Comparison of ENCODE assay signal across 11 cellular contexts in genomic region chr12:75759842-75760260, GRCh38.
DNase-seq lines count a peak whose midpoint lies in the region; ATAC-seq and TF ChIP-seq lines count a peak whose summit lies in the region.
"Had no signal": no experiment of that assay in that cellular context is flagged by ENCODE, and none has a peak within 500 bp of the region (broad histone marks: within the 10 kb centered on the region; RNA-seq: fewer than 3 reads in every experiment).

No MANE protein-coding gene starts in this region.

- H2AFZ ChIP-seq in HCT116 (ENCODE audit: low read depth, low read length, poor library complexity, severe bottlenecking) (no peak overlapping the region), SK-N-SH (ENCODE audit: low read depth) (0 out of 2 replicates have a peak overlapping the region, but pooled peaks have one; percentile 18)

- H4K20me1 ChIP-seq in HCT116 (ENCODE audit: insufficient read depth) (no peaks in the 10 kb centered on the region), SK-N-SH (ENCODE audit: insufficient read depth) (no peaks in the 10 kb centered on the region)

- TF ChIP-seq RAD21 in HCT116 (IDR thresholded peaks at IDR 0.05; ENCODE audit: low read depth) = peak; percentile 24
- TF ChIP-seq RAD21 in SK-N-SH (IDR thresholded peaks at IDR 0.05; ENCODE audit: low read length) = no peak

- H3K4me3 ChIP-seq in BJ (ENCODE audit: low read depth, low read length) = no peak overlapping the region
- no peak overlapping the region for H3K4me3 ChIP-seq in HCT116 (replicated peaks in 1 of 2; ENCODE audit: low read depth in 1 of 2, low read length in 2 of 2)
- no peak overlapping the region for H3K4me3 ChIP-seq in SK-N-SH (ENCODE audit: low read depth in 2 of 2, low read length in 1 of 2)
- H3K4me3 ChIP-seq: upper lobe of right lung had no signal

- intact Hi-C loops in HCT116 (cut with micrococcal nuclease) = no loop called here
- intact Hi-C loops in CD4-positive, alpha-beta T cell (cut with DNase I, micrococcal nuclease) = loop anchor here in 1 of 2 experiments (10.0 kb wide), 1 partner anchor 45 kb away; no protein-coding TSS in a partner anchor

- H3K4me2 ChIP-seq in HCT116 (ENCODE audit: low read length) (peak overlapping the region; percentile 36), SK-N-SH (peak overlapping the region; percentile 48; the same call in 1 of the 2 replicates)

- CTCF ChIA-PET in BJ (lab: Yijun Ruan, JAX) (interaction anchor here (1.2 to 1.8 kb wide), 2 partner anchors 9 to 13 kb away, joined by 3 to 8 read pairs; no protein-coding TSS in a partner anchor), HCT116 (lab: Charles Lee) (no interaction called here), SK-N-SH (lab: Yijun Ruan, JAX) (no interaction called here)
- CTCF ChIA-PET in CD4-positive, alpha-beta T cell (lab: Charles Lee) = interaction anchor here (1.5 kb wide), 1 partner anchor 272 kb away, joined by 4 read pairs; the partner anchor contains the start of gene PHLDA1

- no peaks in the 10 kb centered on the region for H3K36me3 Mint-ChIP-seq in CD4-positive, alpha-beta T cell (ENCODE audit: low read depth)

- H3K4me1 Mint-ChIP-seq in CD4-positive, alpha-beta T cell (ENCODE audit: low read depth) = no peaks in the 10 kb centered on the region

- H3K27me3 Mint-ChIP-seq in CD4-positive, alpha-beta T cell = no peaks in the 10 kb centered on the region

- H3K27ac ChIP-seq in HCT116 (ENCODE audit: low read depth, low read length) = peak overlapping the region; percentile 100
- H3K27ac ChIP-seq in SK-N-SH (ENCODE audit: low read depth in 2 of 2, low read length in 1 of 2) = peak overlapping the region; percentile 60 to 83; a peak in 3 of 4 replicates
- no peak overlapping the region for H3K27ac ChIP-seq in CD4-positive, alpha-beta T cell (ENCODE audit: low read depth, low read length)
- H3K27ac ChIP-seq: upper lobe of right lung had no signal

- H3K9me2 ChIP-seq in HCT116 (ENCODE audit: insufficient read depth) = no peaks in the 10 kb centered on the region
- no peaks in the 10 kb centered on the region for H3K9me2 ChIP-seq in SK-N-SH

- H3K4me1 ChIP-seq in HCT116 (ENCODE audit: control insufficient read depth in 1 of 2, insufficient read depth in 2 of 2, low read length in 2 of 2) = peaks cover 76 to 90% of the 10 kb centered on the region in 2 experiments
- H3K4me1 ChIP-seq in SK-N-SH (ENCODE audit: control insufficient read depth in 1 of 2, insufficient read depth in 2 of 2, low read depth in 1 of 2, low read length in 1 of 2) = peaks cover 6 to 12% of the 10 kb centered on the region in 2 experiments; a peak in 3 of 4 replicates
- H3K4me1 ChIP-seq: upper lobe of right lung had no signal

- TF ChIP-seq EP300 in SK-N-SH (IDR thresholded peaks at IDR 0.05; ENCODE audit: borderline replicate concordance in 1 of 2, low read depth in 1 of 2, low read length in 1 of 2) = peak in 1 of 2 experiments; percentile 60; a peak in 2 of 4 replicates

- H3K9me3 ChIP-seq in HCT116 (ENCODE audit: control insufficient read depth in 1 of 2, insufficient read depth in 1 of 2, low read depth in 1 of 2, low read length in 2 of 2) (no peaks in the 10 kb centered on the region), SK-N-SH (no peaks in the 10 kb centered on the region)
- no peaks in the 10 kb centered on the region for H3K9me3 ChIP-seq in CD4-positive, alpha-beta T cell (ENCODE audit: control insufficient read depth, low read length)
- H3K9me3 ChIP-seq: upper lobe of right lung had no signal

- no peak for TF ChIP-seq CTCF in BJ (IDR thresholded peaks at IDR 0.05; ENCODE audit: insufficient read depth, low read depth, low read length)
- TF ChIP-seq CTCF in HCT116 (IDR thresholded peaks at IDR 0.05 in 2 of 3, conservative IDR thresholded peaks at IDR 0.05 in 1 of 3; ENCODE audit: borderline replicate concordance in 1 of 3, insufficient read depth in 1 of 3, low read depth in 2 of 3, low read length in 2 of 3) = no peak
- no peak for TF ChIP-seq CTCF in SK-N-SH (IDR thresholded peaks at IDR 0.05)
- TF ChIP-seq CTCF in CD4-positive, alpha-beta T cell (IDR thresholded peaks at IDR 0.05) = no peak

- DNase-seq in BJ (ENCODE audit: low read depth) (peak; percentile 39), HCT116 (ENCODE audit: low read depth, low spot score) (peak; percentile 76), SK-N-SH (no peak), foreskin melanocyte (peak; percentile 85), NCI-H524 treated with DMSO at 0.1 percent for 48 hours (lab: John Stamatoyannopoulos, UW) (no peak), NCI-H1694 (lab: John Stamatoyannopoulos, UW) (no peak)
- DNase-seq in stimulated activated CD4-positive, alpha-beta T cell treated with anti-CD3 and anti-CD28 coated beads, Interleukin-15, amount 100 ng/mL, for 24 hours = no peak
- DNase-seq in CD4-positive, alpha-beta T cell = no peak
- DNase-seq: activated effector memory CD4-positive, alpha-beta T cell treated with Interleukin-2 at 50 U/mL for 16 hours; NCI-H2029 treated with DMSO at 0.1 percent for 48 hours; upper lobe of right lung had no signal

- peaks cover 12% of the 10 kb centered on the region for H3F3A ChIP-seq in SK-N-SH (replicated peaks; ENCODE audit: insufficient read depth)

- no peak for TF ChIP-seq POLR2A in HCT116 (IDR thresholded peaks at IDR 0.05; ENCODE audit: borderline replicate concordance, extremely low read depth, insufficient read depth, insufficient read length)

- RAD21 ChIA-PET in HCT116 (lab: Charles Lee; ENCODE audit: low non-redundant PET in 1 of 2, low total read pairs in 2 of 2, uncharacterized antibody in 2 of 2, unreplicated experiment in 2 of 2) = interaction anchor here (0.6 to 1.2 kb wide), 3 partner anchors 91 to 139 kb away, joined by 3 read pairs; no protein-coding TSS in a partner anchor

- no peaks in the 10 kb centered on the region for H3K9me3 Mint-ChIP-seq in CD4-positive, alpha-beta T cell

- BruUV-seq in HCT116 (replicated peaks; lab: Mats Ljungman, UMichigan) = no TSS peak

- H3K9ac ChIP-seq in HCT116 (ENCODE audit: low read length) (peak overlapping the region; percentile 56), SK-N-SH (no peak overlapping the region; the same call in 1 of the 2 replicates)

- POLR2A ChIA-PET in BJ (lab: Charles Lee) (interaction anchor here (0.6 kb wide), 1 partner anchor 50 kb away, joined by 3 read pairs; no protein-coding TSS in a partner anchor), HCT116 (lab: Charles Lee) (interaction anchor here (0.6 to 1.5 kb wide), 6 partner anchors 9 to 265 kb away, joined by 3 to 5 read pairs (median 3); no protein-coding TSS in a partner anchor), SK-N-SH (lab: Yijun Ruan, JAX) (no interaction called here)
- POLR2A ChIA-PET in CD4-positive, alpha-beta T cell (lab: Charles Lee) = interaction anchor here (0.7 kb wide), 1 partner anchor 228 kb away, joined by 3 read pairs; no protein-coding TSS in a partner anchor

- H3K79me2 ChIP-seq in HCT116 (ENCODE audit: insufficient read depth, low read length) (peaks cover 14% of the 10 kb centered on the region; the same call in 1 of the 2 replicates), SK-N-SH (ENCODE audit: insufficient read depth) (no peaks in the 10 kb centered on the region)

- H3K27me3 ChIP-seq in BJ (ENCODE audit: control insufficient read depth, insufficient read depth, low read length) = no peaks in the 10 kb centered on the region
- no peaks in the 10 kb centered on the region for H3K27me3 ChIP-seq in HCT116 (ENCODE audit: insufficient read depth, low read length)
- H3K27me3 ChIP-seq in SK-N-SH (ENCODE audit: insufficient read depth) = no peaks in the 10 kb centered on the region
- H3K27me3 ChIP-seq in CD4-positive, alpha-beta T cell (ENCODE audit: control insufficient read depth, insufficient read depth, low read length) = no peaks in the 10 kb centered on the region
- H3K27me3 ChIP-seq: upper lobe of right lung had no signal

- ATAC-seq in HCT116 = peak; percentile 73
- no peak for ATAC-seq in CD4-positive, alpha-beta T cell (ENCODE audit: poor library complexity)
- ATAC-seq: upper lobe of right lung had no signal

- 43% methylated on average over 1 of the region's 1 CpG for WGBS in SK-N-SH (ENCODE audit: low lambda C conversion rate)

- no peak overlapping the region for H3K4me3 Mint-ChIP-seq in CD4-positive, alpha-beta T cell

- no peaks in the 10 kb centered on the region for H3K36me3 ChIP-seq in BJ (ENCODE audit: control insufficient read depth, insufficient read depth, low read length)
- H3K36me3 ChIP-seq in HCT116 (ENCODE audit: control insufficient read depth in 1 of 2, insufficient read depth in 2 of 2, low read length in 2 of 2) = no peaks in the 10 kb centered on the region
- H3K36me3 ChIP-seq in SK-N-SH (replicated peaks in 1 of 2; ENCODE audit: control insufficient read depth in 1 of 2, insufficient read depth in 2 of 2, low read length in 1 of 2) = no peaks in the 10 kb centered on the region
- H3K36me3 ChIP-seq: upper lobe of right lung had no signal

- H3K27ac Mint-ChIP-seq in CD4-positive, alpha-beta T cell = no peak overlapping the region

TF ChIP-seq in SK-N-SH, 30 proteins besides CTCF, POLR2A, EP300 and RAD21 (continues in another document):
- TF ChIP-seq RCOR1 (IDR thresholded peaks at IDR 0.05; ENCODE audit: low read length) (no peak), MEF2A (IDR thresholded peaks at IDR 0.05; ENCODE audit: borderline replicate concordance, low read depth) (peak; percentile 95), SMC3 (IDR thresholded peaks at IDR 0.05; ENCODE audit: low read depth, low read length) (no peak), POLR2AphosphoS5 (IDR thresholded peaks at IDR 0.05; ENCODE audit: low read depth, low read length) (peak; percentile 27; the same call in 1 of the 2 replicates), EZH2phosphoT487 (IDR thresholded peaks at IDR 0.05; ENCODE audit: borderline replicate concordance, low read depth) (no peak), FOXJ3 (CRISPR knock-in tag; IDR thresholded peaks at IDR 0.05) (no peak)
- TF ChIP-seq, protein P1, sequence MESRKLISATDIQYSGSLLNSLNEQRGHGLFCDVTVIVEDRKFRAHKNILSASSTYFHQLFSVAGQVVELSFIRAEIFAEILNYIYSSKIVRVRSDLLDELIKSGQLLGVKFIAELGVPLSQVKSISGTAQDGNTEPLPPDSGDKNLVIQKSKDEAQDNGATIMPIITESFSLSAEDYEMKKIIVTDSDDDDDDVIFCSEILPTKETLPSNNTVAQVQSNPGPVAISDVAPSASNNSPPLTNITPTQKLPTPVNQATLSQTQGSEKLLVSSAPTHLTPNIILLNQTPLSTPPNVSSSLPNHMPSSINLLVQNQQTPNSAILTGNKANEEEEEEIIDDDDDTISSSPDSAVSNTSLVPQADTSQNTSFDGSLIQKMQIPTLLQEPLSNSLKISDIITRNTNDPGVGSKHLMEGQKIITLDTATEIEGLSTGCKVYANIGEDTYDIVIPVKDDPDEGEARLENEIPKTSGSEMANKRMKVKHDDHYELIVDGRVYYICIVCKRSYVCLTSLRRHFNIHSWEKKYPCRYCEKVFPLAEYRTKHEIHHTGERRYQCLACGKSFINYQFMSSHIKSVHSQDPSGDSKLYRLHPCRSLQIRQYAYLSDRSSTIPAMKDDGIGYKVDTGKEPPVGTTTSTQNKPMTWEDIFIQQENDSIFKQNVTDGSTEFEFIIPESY (IDR thresholded peaks at IDR 0.05; ENCODE audit: borderline replicate concordance, low read depth) = no peak

Comparison
In these comparisons a context has a peak if more than half of its experiments do, and no peak if none do; other contexts are left out.
1. DNase-seq: peak in BJ (single experiment), HCT116 (single experiment) and foreskin melanocyte (single experiment); none in SK-N-SH (single experiment), stimulated activated CD4-positive, alpha-beta T cell treated with anti-CD3 and anti-CD28 coated beads, Interleukin-15, amount 100 ng/mL, for 24 hours (single experiment), NCI-H524 treated with DMSO at 0.1 percent for 48 hours (single experiment), NCI-H1694 (single experiment) and CD4-positive, alpha-beta T cell (0 of 10).
2. CTCF ChIA-PET loops: an anchor here in BJ (1.2 to 1.8 kb wide) and CD4-positive, alpha-beta T cell (1.5 kb wide); none called in HCT116 and SK-N-SH.